In genomic region chr6:99819853-99820252, GRCh38 we compare ENCODE assay signal across 13 cellular contexts.
DNase-seq lines count a peak whose midpoint lies in the region; ATAC-seq and TF ChIP-seq lines count a peak whose summit lies in the region.
"Had no signal": no experiment of that assay in that cellular context is flagged by ENCODE, and none has a peak within 500 bp of the region (broad histone marks: within the 10 kb centered on the region; RNA-seq: fewer than 3 reads in every experiment).

No MANE protein-coding gene starts in this region.

- POLR2A ChIA-PET in HCT116 (lab: Charles Lee), result no interaction called here

- RAD21 ChIA-PET in HCT116 (lab: Charles Lee; ENCODE audit: low non-redundant PET in 1 of 2, low total read pairs in 2 of 2, uncharacterized antibody in 2 of 2, unreplicated experiment in 2 of 2), result no interaction called here

- H3K27me3 Mint-ChIP-seq in neural progenitor cell (ENCODE audit: insufficient read depth, low read depth), result peaks cover 2% of the 10 kb centered on the region

- H3K9me2 ChIP-seq in HCT116 (ENCODE audit: insufficient read depth), result no peaks in the 10 kb centered on the region

- peak overlapping the region; percentile 32 for H3K27ac Mint-ChIP-seq in neural progenitor cell
- H3K27ac Mint-ChIP-seq: CD4-positive, alpha-beta memory T cell; GM23338 had no signal

- H3K36me3 Mint-ChIP-seq in neural progenitor cell, result no peaks in the 10 kb centered on the region
- H3K36me3 Mint-ChIP-seq: CD4-positive, alpha-beta memory T cell had no signal

- H3F3A ChIP-seq in neural progenitor cell (ENCODE audit: low read depth), result peaks cover 4% of the 10 kb centered on the region

- no peaks in the 10 kb centered on the region for H4K20me1 ChIP-seq in HCT116 (ENCODE audit: insufficient read depth)
- no peaks in the 10 kb centered on the region for H4K20me1 ChIP-seq in neural progenitor cell (ENCODE audit: low read depth)

- no peak for TF ChIP-seq POLR2A in HCT116 (IDR thresholded peaks at IDR 0.05; ENCODE audit: borderline replicate concordance, extremely low read depth, insufficient read depth, insufficient read length)

- ATAC-seq in HCT116, result 0 out of 2 replicates have a peak, but pooled peaks have one; percentile 47
- ATAC-seq: GM23338 had no signal

- H2AFZ ChIP-seq in HCT116 (ENCODE audit: low read depth, low read length, poor library complexity, severe bottlenecking) (no peak overlapping the region), neural progenitor cell (replicated peaks) (no peak overlapping the region)
- H2AFZ ChIP-seq: GM23338 had no signal

- in situ Hi-C loops in SK-MEL-5 (cut with HindIII; ENCODE audit: low pct_unique_long_range_greater_than_20kb, low sequenced_read_pairs), result no loop called here

- no peaks in the 10 kb centered on the region for H3K36me3 ChIP-seq in HCT116 (ENCODE audit: control insufficient read depth in 1 of 2, insufficient read depth in 2 of 2, low read length in 2 of 2)
- H3K36me3 ChIP-seq in neural progenitor cell, result no peaks in the 10 kb centered on the region
- H3K36me3 ChIP-seq: HAP-1 had no signal

- no peak for TF ChIP-seq RAD21 in HCT116 (IDR thresholded peaks at IDR 0.05; ENCODE audit: low read depth)

- H3K79me2 ChIP-seq in HCT116 (ENCODE audit: insufficient read depth, low read length) (no peaks in the 10 kb centered on the region), neural progenitor cell (ENCODE audit: low read depth) (no peaks in the 10 kb centered on the region)

- DNase-seq in HCT116 (ENCODE audit: low read depth, low spot score) (no peak), SK-MEL-5 (ENCODE audit: low read depth, low spot score) (peak; percentile 5), neural progenitor cell (ENCODE audit: low spot score) (no peak), hypothalamus (lab: John Stamatoyannopoulos, UW) (no peak), midbrain (lab: John Stamatoyannopoulos, UW) (no peak)
- DNase-seq in stimulated activated CD4-positive, alpha-beta T cell treated with anti-CD3 and anti-CD28 coated beads, Interleukin-4, amount 100 ng/mL, for 1 hour, result no peak
- DNase-seq: C1 segment of cervical spinal cord; CD4-positive, alpha-beta memory T cell; COR-L47; DMS153; DND-41 had no signal

- no peak overlapping the region for H3K27ac ChIP-seq in HCT116 (ENCODE audit: low read depth, low read length)
- H3K27ac ChIP-seq in neural progenitor cell, result no peak overlapping the region

- BruUV-seq in HCT116 (replicated peaks; lab: Mats Ljungman, UMichigan), result no TSS peak

- intact Hi-C loops in HCT116 (cut with micrococcal nuclease), result loop anchor here (5.0 kb wide), 2 partner anchors 353 to 488 kb away; no protein-coding TSS in a partner anchor

- H3K9me3 ChIP-seq in HCT116 (ENCODE audit: control insufficient read depth in 1 of 2, insufficient read depth in 1 of 2, low read depth in 1 of 2, low read length in 2 of 2) (no peaks in the 10 kb centered on the region), neural progenitor cell (ENCODE audit: low read depth) (no peaks in the 10 kb centered on the region)

- H3K27me3 ChIP-seq in HCT116 (ENCODE audit: insufficient read depth, low read length) (no peaks in the 10 kb centered on the region), neural progenitor cell (no peaks in the 10 kb centered on the region)

- H3K4me3 ChIP-seq in HCT116 (replicated peaks in 1 of 2; ENCODE audit: low read depth in 1 of 2, low read length in 2 of 2) (no peak overlapping the region), neural progenitor cell (no peak overlapping the region)
- H3K4me3 ChIP-seq: GM23338, HAP-1 had no signal

- no peaks in the 10 kb centered on the region for H3K9me3 Mint-ChIP-seq in neural progenitor cell

- H3K4me2 ChIP-seq in HCT116 (ENCODE audit: low read length) (no peak overlapping the region), neural progenitor cell (no peak overlapping the region)
- H3K4me2 ChIP-seq: GM23338 had no signal

- H3K4me1 Mint-ChIP-seq in neural progenitor cell, result peaks cover 11% of the 10 kb centered on the region

- H3K9ac ChIP-seq in HCT116 (ENCODE audit: low read length), result no peak overlapping the region
- H3K9ac ChIP-seq in neural progenitor cell, result no peak overlapping the region

- H3K4me1 ChIP-seq in HCT116 (ENCODE audit: control insufficient read depth in 1 of 2, insufficient read depth in 2 of 2, low read length in 2 of 2), result no peaks in the 10 kb centered on the region
- peaks cover 5% of the 10 kb centered on the region for H3K4me1 ChIP-seq in neural progenitor cell

- CTCF ChIA-PET in HCT116 (lab: Charles Lee), result interaction anchor here (1.7 kb wide), 1 partner anchor 489 kb away, joined by 5 read pairs; no protein-coding TSS in a partner anchor

- no peak overlapping the region for H3K4me3 Mint-ChIP-seq in neural progenitor cell
- H3K4me3 Mint-ChIP-seq: CD4-positive, alpha-beta memory T cell; GM23338 had no signal

- TF ChIP-seq CTCF in HCT116 (IDR thresholded peaks at IDR 0.05 in 2 of 3, conservative IDR thresholded peaks at IDR 0.05 in 1 of 3; ENCODE audit: borderline replicate concordance in 1 of 3, insufficient read depth in 1 of 3, low read depth in 2 of 3, low read length in 2 of 3) (no peak), neural progenitor cell (IDR thresholded peaks at IDR 0.05) (no peak)

TF ChIP-seq in HCT116, 20 proteins besides CTCF, POLR2A, EP300 and RAD21:
- TF ChIP-seq SRF (IDR thresholded peaks at IDR 0.05; ENCODE audit: low read depth) (no peak), MAX (IDR thresholded peaks at IDR 0.05) (no peak), CEBPB (IDR thresholded peaks at IDR 0.05; ENCODE audit: low read depth) (no peak), EZH2phosphoT487 (IDR thresholded peaks at IDR 0.05; ENCODE audit: borderline replicate concordance) (no peak), ZFX (IDR thresholded peaks at IDR 0.05) (no peak), ZBTB33 (IDR thresholded peaks at IDR 0.05; ENCODE audit: extremely low read depth, insufficient replicate concordance, low read length) (no peak), JUND (IDR thresholded peaks at IDR 0.05) (no peak), POLR2AphosphoS5 (IDR thresholded peaks at IDR 0.05; ENCODE audit: low read depth, low read length) (no peak), ZNF274 (IDR thresholded peaks at IDR 0.05; ENCODE audit: low read depth, low read length) (no peak), YY1 (IDR thresholded peaks at IDR 0.05; ENCODE audit: extremely low read depth, insufficient replicate concordance, low read depth, low read length) (no peak), EZH2 (IDR thresholded peaks at IDR 0.05) (no peak), EGR1 (IDR thresholded peaks at IDR 0.05; ENCODE audit: low read depth) (no peak), SIN3A (IDR thresholded peaks at IDR 0.05; ENCODE audit: low read depth) (no peak), FOSL1 (IDR thresholded peaks at IDR 0.05; ENCODE audit: low read depth) (no peak), CBX3 (IDR thresholded peaks at IDR 0.05; ENCODE audit: low read depth) (no peak), SP1 (IDR thresholded peaks at IDR 0.05; ENCODE audit: low read depth) (no peak)
- TF ChIP-seq, protein P1, sequence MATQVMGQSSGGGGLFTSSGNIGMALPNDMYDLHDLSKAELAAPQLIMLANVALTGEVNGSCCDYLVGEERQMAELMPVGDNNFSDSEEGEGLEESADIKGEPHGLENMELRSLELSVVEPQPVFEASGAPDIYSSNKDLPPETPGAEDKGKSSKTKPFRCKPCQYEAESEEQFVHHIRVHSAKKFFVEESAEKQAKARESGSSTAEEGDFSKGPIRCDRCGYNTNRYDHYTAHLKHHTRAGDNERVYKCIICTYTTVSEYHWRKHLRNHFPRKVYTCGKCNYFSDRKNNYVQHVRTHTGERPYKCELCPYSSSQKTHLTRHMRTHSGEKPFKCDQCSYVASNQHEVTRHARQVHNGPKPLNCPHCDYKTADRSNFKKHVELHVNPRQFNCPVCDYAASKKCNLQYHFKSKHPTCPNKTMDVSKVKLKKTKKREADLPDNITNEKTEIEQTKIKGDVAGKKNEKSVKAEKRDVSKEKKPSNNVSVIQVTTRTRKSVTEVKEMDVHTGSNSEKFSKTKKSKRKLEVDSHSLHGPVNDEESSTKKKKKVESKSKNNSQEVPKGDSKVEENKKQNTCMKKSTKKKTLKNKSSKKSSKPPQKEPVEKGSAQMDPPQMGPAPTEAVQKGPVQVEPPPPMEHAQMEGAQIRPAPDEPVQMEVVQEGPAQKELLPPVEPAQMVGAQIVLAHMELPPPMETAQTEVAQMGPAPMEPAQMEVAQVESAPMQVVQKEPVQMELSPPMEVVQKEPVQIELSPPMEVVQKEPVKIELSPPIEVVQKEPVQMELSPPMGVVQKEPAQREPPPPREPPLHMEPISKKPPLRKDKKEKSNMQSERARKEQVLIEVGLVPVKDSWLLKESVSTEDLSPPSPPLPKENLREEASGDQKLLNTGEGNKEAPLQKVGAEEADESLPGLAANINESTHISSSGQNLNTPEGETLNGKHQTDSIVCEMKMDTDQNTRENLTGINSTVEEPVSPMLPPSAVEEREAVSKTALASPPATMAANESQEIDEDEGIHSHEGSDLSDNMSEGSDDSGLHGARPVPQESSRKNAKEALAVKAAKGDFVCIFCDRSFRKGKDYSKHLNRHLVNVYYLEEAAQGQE (IDR thresholded peaks at IDR 0.05; ENCODE audit: low read depth), result no peak
- TF ChIP-seq, protein P2, sequence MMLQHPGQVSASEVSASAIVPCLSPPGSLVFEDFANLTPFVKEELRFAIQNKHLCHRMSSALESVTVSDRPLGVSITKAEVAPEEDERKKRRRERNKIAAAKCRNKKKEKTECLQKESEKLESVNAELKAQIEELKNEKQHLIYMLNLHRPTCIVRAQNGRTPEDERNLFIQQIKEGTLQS (IDR thresholded peaks at IDR 0.05), result no peak
TF ChIP-seq in HCT116: peak in this region for 0.
